2 cellular contexts compared by ENCODE assay signal in the genomic region with DNA sequence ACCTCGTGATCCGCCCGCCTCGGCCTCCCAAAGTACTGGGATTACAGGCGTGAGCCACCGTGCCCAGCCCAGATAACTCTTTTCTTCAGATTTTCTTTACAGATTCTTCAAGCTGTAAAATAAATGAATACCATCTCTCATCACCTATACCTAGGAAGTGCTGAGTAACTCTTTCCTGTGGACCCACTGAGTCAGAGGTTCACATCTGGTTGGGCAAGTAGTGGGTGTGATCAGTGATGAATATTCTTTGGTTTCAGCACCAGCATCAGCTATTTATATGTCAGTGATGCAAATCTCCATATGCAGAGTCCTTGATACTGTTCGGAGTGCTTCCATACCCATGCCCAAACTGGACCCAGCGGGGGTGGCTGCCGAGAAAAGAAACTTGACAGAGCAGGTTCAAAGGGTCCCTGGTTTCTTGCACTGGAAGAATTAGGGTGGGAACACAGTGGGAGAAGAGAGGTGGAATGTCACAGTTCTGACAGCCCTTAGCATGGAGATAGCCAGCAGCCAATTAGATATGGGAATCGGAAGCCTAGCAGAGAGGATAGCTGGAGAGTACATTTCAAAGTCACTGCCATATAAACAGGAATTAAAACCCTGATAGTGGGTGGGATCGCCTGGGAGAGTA.
A peak's percentile ranks its signal among the peaks of the same experiment; 100 is the strongest.
TF ChIP-seq lines count a peak whose summit lies in the region.

No MANE protein-coding gene starts in this region.

TF ChIP-seq in A549, 52 proteins besides CTCF, POLR2A, EP300 and RAD21 (continued from another document):
- TF ChIP-seq, protein P1, sequence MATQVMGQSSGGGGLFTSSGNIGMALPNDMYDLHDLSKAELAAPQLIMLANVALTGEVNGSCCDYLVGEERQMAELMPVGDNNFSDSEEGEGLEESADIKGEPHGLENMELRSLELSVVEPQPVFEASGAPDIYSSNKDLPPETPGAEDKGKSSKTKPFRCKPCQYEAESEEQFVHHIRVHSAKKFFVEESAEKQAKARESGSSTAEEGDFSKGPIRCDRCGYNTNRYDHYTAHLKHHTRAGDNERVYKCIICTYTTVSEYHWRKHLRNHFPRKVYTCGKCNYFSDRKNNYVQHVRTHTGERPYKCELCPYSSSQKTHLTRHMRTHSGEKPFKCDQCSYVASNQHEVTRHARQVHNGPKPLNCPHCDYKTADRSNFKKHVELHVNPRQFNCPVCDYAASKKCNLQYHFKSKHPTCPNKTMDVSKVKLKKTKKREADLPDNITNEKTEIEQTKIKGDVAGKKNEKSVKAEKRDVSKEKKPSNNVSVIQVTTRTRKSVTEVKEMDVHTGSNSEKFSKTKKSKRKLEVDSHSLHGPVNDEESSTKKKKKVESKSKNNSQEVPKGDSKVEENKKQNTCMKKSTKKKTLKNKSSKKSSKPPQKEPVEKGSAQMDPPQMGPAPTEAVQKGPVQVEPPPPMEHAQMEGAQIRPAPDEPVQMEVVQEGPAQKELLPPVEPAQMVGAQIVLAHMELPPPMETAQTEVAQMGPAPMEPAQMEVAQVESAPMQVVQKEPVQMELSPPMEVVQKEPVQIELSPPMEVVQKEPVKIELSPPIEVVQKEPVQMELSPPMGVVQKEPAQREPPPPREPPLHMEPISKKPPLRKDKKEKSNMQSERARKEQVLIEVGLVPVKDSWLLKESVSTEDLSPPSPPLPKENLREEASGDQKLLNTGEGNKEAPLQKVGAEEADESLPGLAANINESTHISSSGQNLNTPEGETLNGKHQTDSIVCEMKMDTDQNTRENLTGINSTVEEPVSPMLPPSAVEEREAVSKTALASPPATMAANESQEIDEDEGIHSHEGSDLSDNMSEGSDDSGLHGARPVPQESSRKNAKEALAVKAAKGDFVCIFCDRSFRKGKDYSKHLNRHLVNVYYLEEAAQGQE (IDR thresholded peaks at IDR 0.05) = no peak
- TF ChIP-seq JUN (IDR thresholded peaks at IDR 0.05) = no peak
- TF ChIP-seq EHMT2 (IDR thresholded peaks at IDR 0.05; ENCODE audit: low read depth) = no peak
- no peak for TF ChIP-seq CBX8 (IDR thresholded peaks at IDR 0.05)
- TF ChIP-seq, protein P2, sequence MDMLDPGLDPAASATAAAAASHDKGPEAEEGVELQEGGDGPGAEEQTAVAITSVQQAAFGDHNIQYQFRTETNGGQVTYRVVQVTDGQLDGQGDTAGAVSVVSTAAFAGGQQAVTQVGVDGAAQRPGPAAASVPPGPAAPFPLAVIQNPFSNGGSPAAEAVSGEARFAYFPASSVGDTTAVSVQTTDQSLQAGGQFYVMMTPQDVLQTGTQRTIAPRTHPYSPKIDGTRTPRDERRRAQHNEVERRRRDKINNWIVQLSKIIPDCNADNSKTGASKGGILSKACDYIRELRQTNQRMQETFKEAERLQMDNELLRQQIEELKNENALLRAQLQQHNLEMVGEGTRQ (IDR thresholded peaks at IDR 0.05) = no peak

TF ChIP-seq in IMR-90, 13 proteins besides CTCF, POLR2A, EP300 and RAD21 (continued from another document):
- TF ChIP-seq MAZ (IDR thresholded peaks at IDR 0.05; ENCODE audit: borderline replicate concordance, low read depth, low read length) = no peak
- TF ChIP-seq FOS (IDR thresholded peaks at IDR 0.05; ENCODE audit: low read depth, low read length) = no peak
- TF ChIP-seq MXI1 (IDR thresholded peaks at IDR 0.05; ENCODE audit: borderline replicate concordance, low read depth, low read length) = no peak
- no peak for TF ChIP-seq SMC3 (IDR thresholded peaks at IDR 0.05; ENCODE audit: low read depth, low read length)
- TF ChIP-seq CHD1 (IDR thresholded peaks at IDR 0.05; ENCODE audit: low read depth, low read length) = no peak
- peak; percentile 65 for TF ChIP-seq CEBPB (IDR thresholded peaks at IDR 0.05; ENCODE audit: low read depth, low read length)
- peak; percentile 26; the same call in 1 of the 2 replicates for TF ChIP-seq MAFK (IDR thresholded peaks at IDR 0.05; ENCODE audit: low read depth, low read length)
- TF ChIP-seq, protein P3, sequence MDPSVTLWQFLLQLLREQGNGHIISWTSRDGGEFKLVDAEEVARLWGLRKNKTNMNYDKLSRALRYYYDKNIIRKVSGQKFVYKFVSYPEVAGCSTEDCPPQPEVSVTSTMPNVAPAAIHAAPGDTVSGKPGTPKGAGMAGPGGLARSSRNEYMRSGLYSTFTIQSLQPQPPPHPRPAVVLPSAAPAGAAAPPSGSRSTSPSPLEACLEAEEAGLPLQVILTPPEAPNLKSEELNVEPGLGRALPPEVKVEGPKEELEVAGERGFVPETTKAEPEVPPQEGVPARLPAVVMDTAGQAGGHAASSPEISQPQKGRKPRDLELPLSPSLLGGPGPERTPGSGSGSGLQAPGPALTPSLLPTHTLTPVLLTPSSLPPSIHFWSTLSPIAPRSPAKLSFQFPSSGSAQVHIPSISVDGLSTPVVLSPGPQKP (IDR thresholded peaks at IDR 0.05; ENCODE audit: borderline replicate concordance, low read depth, low read length) = no peak
- TF ChIP-seq NFE2L2 (IDR thresholded peaks at IDR 0.05; ENCODE audit: low read depth, low read length) = peak; percentile 55; the same call in 1 of the 2 replicates
- TF ChIP-seq RFX5 (IDR thresholded peaks at IDR 0.05; ENCODE audit: low read depth, low read length) = no peak
